In the genomic region with DNA sequence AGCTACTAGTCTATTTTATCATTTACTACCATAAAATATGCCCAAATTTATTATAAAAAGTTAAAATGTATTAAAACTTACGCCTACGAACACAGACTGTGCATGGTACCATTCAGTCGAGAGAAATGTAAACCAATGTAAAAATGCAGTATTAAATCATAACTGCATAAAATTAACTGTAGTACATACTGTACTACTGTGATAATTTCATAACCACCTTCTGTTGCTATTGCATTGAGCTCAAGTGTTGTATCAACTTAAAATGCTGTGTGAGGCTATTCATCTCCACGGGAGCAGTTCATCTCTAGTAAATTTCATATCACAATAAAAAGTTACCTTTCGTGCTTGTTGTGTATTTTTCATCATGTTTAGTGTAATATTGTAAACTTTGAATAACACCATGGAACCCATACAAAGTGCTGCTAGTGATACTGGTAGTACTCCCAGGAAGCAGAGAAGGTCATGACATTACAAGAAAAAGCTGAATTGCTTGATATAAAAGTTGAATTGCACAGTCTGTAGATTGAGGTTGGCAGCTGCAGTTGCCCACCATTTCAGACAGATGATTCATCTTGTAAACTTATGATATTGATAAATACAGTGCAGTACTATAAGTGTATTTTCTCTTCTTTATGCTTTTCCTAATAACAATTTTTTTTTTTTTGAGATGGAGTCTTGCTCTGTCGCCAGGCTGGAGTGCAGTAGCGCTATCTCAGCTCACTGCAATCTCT, we compare ENCODE assay signal across 13 cellular contexts.
"Had no signal": no experiment of that assay in that cellular context is flagged by ENCODE, and none has a peak within 500 bp of the region (broad histone marks: within the 10 kb centered on the region; RNA-seq: fewer than 3 reads in every experiment).

No MANE protein-coding gene starts in this region.

- H3K9me3 ChIP-seq: colonic mucosa, ovary, thyroid gland had no signal

- H3K36me3 ChIP-seq: colonic mucosa, ovary, thyroid gland had no signal

- ATAC-seq: T-cell had no signal

- H3K4me1 Mint-ChIP-seq: neural crest cell, T-cell had no signal

- H3K4me1 ChIP-seq: colonic mucosa, thyroid gland had no signal

- H3K4me3 ChIP-seq: colonic mucosa, ovary, thyroid gland had no signal

- DNase-seq: activated CD4-positive, alpha-beta memory T cell treated with anti-CD3 and anti-CD28 coated beads for 36 hours; activated naive CD4-positive, alpha-beta T cell; activated T-cell treated with anti-CD3 and anti-CD28 coated beads, Interleukin-2, amount 50 U/mL, for 48 hours; colonic mucosa; effector CD4-positive, alpha-beta T cell; hypothalamus; kidney glomerular epithelial cell; ovary; T-cell; T1000; thyroid gland had no signal

- H3K4me3 Mint-ChIP-seq: activated CD4-positive, alpha-beta memory T cell treated with anti-CD3 and anti-CD28 coated beads for 36 hours; mesothelial cell of epicardium; neural crest cell; T-cell had no signal

- H3K27ac ChIP-seq: colonic mucosa, ovary, thyroid gland had no signal

- H3K36me3 Mint-ChIP-seq: activated CD4-positive, alpha-beta memory T cell treated with anti-CD3 and anti-CD28 coated beads for 36 hours; mesothelial cell of epicardium; T-cell had no signal

- H3K27ac Mint-ChIP-seq: activated CD4-positive, alpha-beta memory T cell treated with anti-CD3 and anti-CD28 coated beads for 36 hours; mesothelial cell of epicardium; T-cell had no signal

- H3K9me3 Mint-ChIP-seq: activated CD4-positive, alpha-beta memory T cell treated with anti-CD3 and anti-CD28 coated beads for 36 hours; mesothelial cell of epicardium; neural crest cell; T-cell had no signal

- H3K27me3 ChIP-seq: colonic mucosa, ovary, thyroid gland had no signal
